10 cellular contexts compared by ENCODE assay signal in genomic region chr7:4189151-4189570, GRCh38.
A peak's percentile ranks its signal among the peaks of the same experiment; 100 is the strongest.
DNase-seq lines count a peak whose midpoint lies in the region; ATAC-seq and TF ChIP-seq lines count a peak whose summit lies in the region.
"Had no signal": no experiment of that assay in that cellular context is flagged by ENCODE, and none has a peak within 500 bp of the region (broad histone marks: within the 10 kb centered on the region; RNA-seq: fewer than 3 reads in every experiment).

No MANE protein-coding gene starts in this region.

- H3K9me3 ChIP-seq in SK-N-MC (ENCODE audit: low read depth, low read length) (no peaks in the 10 kb centered on the region), ovary (no peaks in the 10 kb centered on the region)
- no peaks in the 10 kb centered on the region for H3K9me3 ChIP-seq in naive thymus-derived CD4-positive, alpha-beta T cell (ENCODE audit: control insufficient read depth in 2 of 3, low read length in 3 of 3)

- intact Hi-C loops in ovary (cut with DNase I): loop anchor here in 1 of 4 donors (5.0 kb wide), 1 partner anchor 107 kb away; no protein-coding TSS in a partner anchor
- intact Hi-C loops in naive thymus-derived CD4-positive, alpha-beta T cell (cut with micrococcal nuclease): no loop called here

- no peaks in the 10 kb centered on the region for H3K36me3 Mint-ChIP-seq in naive thymus-derived CD4-positive, alpha-beta T cell

- no peak for TF ChIP-seq POLR2A in ovary (IDR thresholded peaks at IDR 0.05)

- H3K4me1 ChIP-seq in ovary (ENCODE audit: insufficient read depth): peaks cover 4% of the 10 kb centered on the region
- H3K4me1 ChIP-seq in naive thymus-derived CD4-positive, alpha-beta T cell (ENCODE audit: control insufficient read depth in 2 of 2, insufficient read depth in 2 of 2, low read length in 2 of 2): no peaks in the 10 kb centered on the region

- H3K36me3 ChIP-seq in SK-N-MC (ENCODE audit: insufficient read depth, low read length): peaks cover 6% of the 10 kb centered on the region
- no peaks in the 10 kb centered on the region for H3K36me3 ChIP-seq in ovary
- H3K36me3 ChIP-seq in naive thymus-derived CD4-positive, alpha-beta T cell (ENCODE audit: control insufficient read depth in 2 of 3, insufficient read depth in 3 of 3, low read length in 3 of 3): no peaks in the 10 kb centered on the region

- no peak for TF ChIP-seq EP300 in ovary (IDR thresholded peaks at IDR 0.05)

- DNase-seq in Caki2 (ENCODE audit: low read depth) (peak; percentile 99), SK-N-MC (ENCODE audit: low read depth, low spot score) (no peak), glomerular visceral epithelial cell (ENCODE audit: extremely low spot score) (peak; percentile 42), ovary (peak; percentile 59 to 83 (median 75)), GM03348 (ENCODE audit: low spot score) (no peak), dermis blood vessel endothelial cell (no peak)
- no peak for DNase-seq in naive thymus-derived CD4-positive, alpha-beta T cell
- DNase-seq: effector memory CD8-positive, alpha-beta T cell had no signal

- H3K9me3 Mint-ChIP-seq in naive thymus-derived CD4-positive, alpha-beta T cell: peaks cover 0 to 4% (median 0%) of the 10 kb centered on the region in 11 donors

- H3K27ac ChIP-seq in SK-N-MC: peak overlapping the region; percentile 61
- no peak overlapping the region for H3K27ac ChIP-seq in ovary
- H3K27ac ChIP-seq in naive thymus-derived CD4-positive, alpha-beta T cell (ENCODE audit: low read depth, low read length): no peak overlapping the region

- H3K4me3 Mint-ChIP-seq in naive thymus-derived CD4-positive, alpha-beta T cell: no peak overlapping the region
- H3K4me3 Mint-ChIP-seq: effector memory CD8-positive, alpha-beta T cell had no signal

- no peaks in the 10 kb centered on the region for H3K27me3 ChIP-seq in ovary
- no peaks in the 10 kb centered on the region for H3K27me3 ChIP-seq in naive thymus-derived CD4-positive, alpha-beta T cell (ENCODE audit: control insufficient read depth in 2 of 2, insufficient read depth in 2 of 2, low read length in 2 of 2)

- no peak overlapping the region for H3K9ac ChIP-seq in SK-N-MC (ENCODE audit: insufficient read length)

- no peak overlapping the region for H3K27ac Mint-ChIP-seq in naive thymus-derived CD4-positive, alpha-beta T cell
- H3K27ac Mint-ChIP-seq: effector memory CD8-positive, alpha-beta T cell had no signal

- no peaks in the 10 kb centered on the region for H3K27me3 Mint-ChIP-seq in naive thymus-derived CD4-positive, alpha-beta T cell
- H3K27me3 Mint-ChIP-seq: effector memory CD8-positive, alpha-beta T cell had no signal

- 10 to 15% (median 12%) methylated on average over 13 of the region's 13 CpGs for WGBS in ovary, 3 donors

- peaks cover 0 to 5% (median 0%) of the 10 kb centered on the region in 7 donors for H3K4me1 Mint-ChIP-seq in naive thymus-derived CD4-positive, alpha-beta T cell

- in situ Hi-C loops in Caki2 (cut with HindIII; ENCODE audit: low pct_unique_long_range_greater_than_20kb, low sequenced_read_pairs): no loop called here

- CTCF ChIA-PET in naive thymus-derived CD4-positive, alpha-beta T cell (lab: Charles Lee): no interaction called here

- TF ChIP-seq CTCF in ovary (IDR thresholded peaks at IDR 0.05): no peak

- no peak for ATAC-seq in HG02763 (IDR thresholded peaks at IDR 0.05; ENCODE audit: unreplicated experiment)
- no peak for ATAC-seq in naive thymus-derived CD4-positive, alpha-beta T cell
- ATAC-seq: effector memory CD8-positive, alpha-beta T cell; K562 had no signal

- H3K4me3 ChIP-seq in SK-N-MC: peak overlapping the region; percentile 63
- H3K4me3 ChIP-seq in ovary: no peak overlapping the region
- no peak overlapping the region for H3K4me3 ChIP-seq in naive thymus-derived CD4-positive, alpha-beta T cell (ENCODE audit: low read length)
- H3K4me3 ChIP-seq: K562 had no signal

- POLR2A ChIA-PET in naive thymus-derived CD4-positive, alpha-beta T cell (lab: Charles Lee): no interaction called here

Comparison
In these comparisons a context has a peak if more than half of its experiments do, and no peak if none do; other contexts are left out.
1. DNase-seq: peak in Caki2 (single experiment), glomerular visceral epithelial cell (single experiment) and ovary (5 of 5); none in SK-N-MC (single experiment), GM03348 (single experiment), naive thymus-derived CD4-positive, alpha-beta T cell (0 of 9) and dermis blood vessel endothelial cell (single experiment).